Comparison of ENCODE assay signal across 11 cellular contexts in the genomic region with DNA sequence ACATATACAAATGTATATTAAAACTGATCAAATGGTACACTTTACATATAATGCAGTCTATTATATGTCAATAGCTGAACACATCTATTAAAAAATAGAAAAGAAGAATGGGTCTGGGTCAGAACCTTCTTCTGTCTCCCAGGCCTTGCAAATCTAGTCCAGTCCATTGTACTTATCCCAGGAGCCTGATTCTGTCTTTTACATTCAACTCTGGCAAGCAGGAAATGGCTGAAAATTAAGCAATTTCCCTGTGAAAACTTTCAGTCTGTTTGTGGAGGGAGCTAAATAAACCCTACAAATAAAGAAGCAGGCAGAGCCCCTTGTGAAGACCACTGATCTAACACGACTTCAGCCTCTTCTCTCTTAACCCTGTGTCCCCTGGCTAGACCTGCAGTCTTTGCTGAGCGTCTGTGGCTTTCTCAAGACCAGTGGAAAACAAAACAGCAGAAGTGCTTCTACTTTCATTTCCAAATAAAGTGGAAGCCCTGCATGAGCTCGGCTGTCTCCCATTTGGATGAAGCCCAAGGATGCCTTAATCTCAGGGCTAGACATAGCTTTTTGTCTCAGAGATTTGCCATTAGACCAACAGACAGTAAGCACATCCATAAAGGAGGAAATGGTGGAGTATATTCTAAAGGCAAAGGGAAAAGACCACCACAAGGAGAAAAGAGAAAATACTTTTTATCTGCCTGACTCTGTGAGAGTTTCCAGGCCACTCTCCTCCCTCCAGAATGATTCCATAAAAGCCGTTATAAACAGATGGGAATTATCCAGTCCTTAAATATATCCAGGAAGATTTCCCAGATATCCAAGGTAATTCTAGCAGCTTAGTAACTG. TPM values are rescaled to one million over a fixed set of nuclear protein-coding genes. Genes with fewer than 3 reads are reported as not detected.
DNase-seq lines count a peak whose midpoint lies in the region; ATAC-seq and TF ChIP-seq lines count a peak whose summit lies in the region.
"Had no signal": no experiment of that assay in that cellular context is flagged by ENCODE, and none has a peak within 500 bp of the region (broad histone marks: within the 10 kb centered on the region; RNA-seq: fewer than 3 reads in every experiment).

No MANE protein-coding gene starts in this region.

- peaks cover 4% of the 10 kb centered on the region for H3K9me3 ChIP-seq in psoas muscle

- intact Hi-C loops in psoas muscle (cut with DNase I): no loop called here

- peaks cover 8% of the 10 kb centered on the region for H3K36me3 Mint-ChIP-seq in glutamatergic neuron (ENCODE audit: unreplicated experiment)

- H3K27ac Mint-ChIP-seq in glutamatergic neuron (ENCODE audit: unreplicated experiment): no peak overlapping the region

- H3K9me3 Mint-ChIP-seq in glutamatergic neuron (ENCODE audit: unreplicated experiment): peaks cover 2% of the 10 kb centered on the region

- 28 to 42% (median 38%) methylated on average over 4 of the region's 4 CpGs for WGBS in psoas muscle, 3 donors

- H3K4me3 Mint-ChIP-seq in glutamatergic neuron (ENCODE audit: unreplicated experiment): no peak overlapping the region

- TF ChIP-seq CTCF in fibroblast of the aortic adventitia (IDR thresholded peaks at IDR 0.05; ENCODE audit: insufficient read depth, low read length) (no peak), psoas muscle (IDR thresholded peaks at IDR 0.05) (no peak), glutamatergic neuron (IDR thresholded peaks at IDR 0.05; ENCODE audit: partially characterized antibody, unreplicated experiment) (no peak)

- H3K27me3 Mint-ChIP-seq in glutamatergic neuron (ENCODE audit: unreplicated experiment): peaks cover 3% of the 10 kb centered on the region

- H3K27me3 ChIP-seq in psoas muscle (ENCODE audit: insufficient read depth in 3 of 3, low read length in 2 of 3): no peaks in the 10 kb centered on the region

- ATAC-seq in psoas muscle: no peak
- ATAC-seq in HG03442 (IDR thresholded peaks at IDR 0.05; ENCODE audit: unreplicated experiment): no peak
- no peak for ATAC-seq in SK-N-SH treated with all-trans-retinoic acid at 6 μM for 48 hours
- ATAC-seq: PC-3 had no signal

- H3K4me3 ChIP-seq in fibroblast of the aortic adventitia (ENCODE audit: low read depth, low read length): peak overlapping the region; percentile 31
- H3K4me3 ChIP-seq in psoas muscle: peak overlapping the region; percentile 9

- peaks cover 27% of the 10 kb centered on the region for H3K4me1 Mint-ChIP-seq in glutamatergic neuron (ENCODE audit: low read depth, unreplicated experiment)

- DNase-seq in EH (ENCODE audit: low read depth): peak; percentile 62
- DNase-seq in NCI-H82 (lab: John Stamatoyannopoulos, UW): peak; percentile 91
- DNase-seq in fibroblast of the aortic adventitia (ENCODE audit: low read depth): peak; percentile 70
- DNase-seq in psoas muscle: no peak
- no peak for DNase-seq in NAMALWA (ENCODE audit: low spot score)
- no peak for DNase-seq in glutamatergic neuron
- DNase-seq: activated CD4-positive, alpha-beta T cell treated with anti-CD3 and anti-CD28 coated beads for 1 hour; DND-41; PC-3 had no signal

- H3K36me3 ChIP-seq in psoas muscle (ENCODE audit: insufficient read depth in 1 of 2, low read depth in 1 of 2): no peaks in the 10 kb centered on the region

- H3K4me1 ChIP-seq in psoas muscle: peaks cover 1% of the 10 kb centered on the region

- peak overlapping the region; percentile 44 for H3K27ac ChIP-seq in psoas muscle

TF ChIP-seq in SK-N-SH treated with all-trans-retinoic acid at 6 μM for 48 hours, 23 proteins besides CTCF, POLR2A, EP300 and RAD21 (continues in another document):
- no peak for TF ChIP-seq CSRNP3 (CRISPR knock-in tag; IDR thresholded peaks at IDR 0.05)
- TF ChIP-seq PATZ1 (CRISPR knock-in tag; IDR thresholded peaks at IDR 0.05; ENCODE audit: borderline replicate concordance): no peak
- no peak for TF ChIP-seq CREB5 (CRISPR knock-in tag; IDR thresholded peaks at IDR 0.05; ENCODE audit: low read depth)
- TF ChIP-seq RARB (CRISPR knock-in tag; IDR thresholded peaks at IDR 0.05): no peak
- TF ChIP-seq ZFP3 (CRISPR knock-in tag; IDR thresholded peaks at IDR 0.05): no peak
- TF ChIP-seq OSR1 (CRISPR knock-in tag; IDR thresholded peaks at IDR 0.05): no peak
- no peak for TF ChIP-seq TSHZ2 (CRISPR knock-in tag; IDR thresholded peaks at IDR 0.05)
- TF ChIP-seq ZNF8 (CRISPR knock-in tag; IDR thresholded peaks at IDR 0.05): no peak
- no peak for TF ChIP-seq ESRRG (CRISPR knock-in tag; IDR thresholded peaks at IDR 0.05)
- no peak for TF ChIP-seq ISL1 (CRISPR knock-in tag; IDR thresholded peaks at IDR 0.05)
- no peak for TF ChIP-seq ARNTL (CRISPR knock-in tag; IDR thresholded peaks at IDR 0.05; ENCODE audit: borderline replicate concordance, low read depth)
- no peak for TF ChIP-seq TOX (CRISPR knock-in tag; IDR thresholded peaks at IDR 0.05; ENCODE audit: borderline replicate concordance)
- no peak for TF ChIP-seq ZNF565 (CRISPR knock-in tag; conservative IDR thresholded peaks at IDR 0.05; ENCODE audit: low read depth)
- no peak for TF ChIP-seq CSDC2 (CRISPR knock-in tag; IDR thresholded peaks at IDR 0.05)
- TF ChIP-seq ZC3H10 (CRISPR knock-in tag; IDR thresholded peaks at IDR 0.05): no peak
- no peak for TF ChIP-seq PPARA (CRISPR knock-in tag; IDR thresholded peaks at IDR 0.05; ENCODE audit: borderline replicate concordance)
- TF ChIP-seq SNAI2 (CRISPR knock-in tag; IDR thresholded peaks at IDR 0.05): no peak
- no peak for TF ChIP-seq ZFP30 (CRISPR knock-in tag; IDR thresholded peaks at IDR 0.05)

RNA-seq across cellular contexts. Expression of gene CRACR2A, which starts 48.2 kb away (rescaled TPM):
- total RNA-seq in fibroblast of the aortic adventitia (ENCODE audit: low replicate concordance) (4.8 and 16.8 TPM in 2 replicates), psoas muscle (1 to 10 TPM in 3 of 4 donors, under 1 TPM in 1; 0.87 to 1.7 (median 1.2) TPM), glutamatergic neuron (ENCODE audit: unreplicated experiment) (4.5 TPM)
- polyA plus RNA-seq in psoas muscle: under 1 TPM; 0.24 to 0.48 (median 0.35) TPM
- total RNA-seq: PC-3 had no signal

Comparison
In these comparisons a context has a peak if more than half of its experiments do, and no peak if none do; other contexts are left out.
1. DNase-seq: peak in EH (single experiment), NCI-H82 (single experiment) and fibroblast of the aortic adventitia (single experiment); none in psoas muscle (0 of 2), NAMALWA (single experiment) and glutamatergic neuron (single experiment).